In the genomic region with DNA sequence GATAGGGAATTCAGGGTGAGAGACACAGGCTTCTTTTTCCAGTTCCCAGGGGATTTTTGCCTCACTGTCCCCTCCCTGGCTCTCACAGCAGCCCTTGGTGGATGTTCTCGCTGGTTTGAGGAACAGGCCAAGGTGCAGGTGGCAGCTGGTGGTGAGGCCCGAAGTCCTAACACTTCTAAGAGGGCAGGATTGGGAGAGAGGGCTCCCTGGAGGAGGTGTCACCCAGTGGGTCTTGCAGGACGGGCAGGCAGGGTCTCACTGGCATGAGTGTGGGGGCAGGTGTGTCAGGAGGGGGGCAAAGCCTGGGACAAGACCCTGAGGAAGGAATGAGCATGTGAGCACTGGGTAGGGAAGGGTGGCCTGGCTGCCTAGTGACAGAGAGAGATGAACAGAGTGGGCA, we compare ENCODE assay signal across 11 cellular contexts. TPM values are rescaled to one million over a fixed set of nuclear protein-coding genes. Genes with fewer than 3 reads are reported as not detected.
DNase-seq lines count a peak whose midpoint lies in the region; ATAC-seq and TF ChIP-seq lines count a peak whose summit lies in the region.
"Had no signal": no experiment of that assay in that cellular context is flagged by ENCODE, and none has a peak within 500 bp of the region (broad histone marks: within the 10 kb centered on the region; RNA-seq: fewer than 3 reads in every experiment).

No MANE protein-coding gene starts in this region.

- H3K4me3 Mint-ChIP-seq in CD8-positive, alpha-beta T cell = peak overlapping the region; percentile 22
- H3K4me3 Mint-ChIP-seq in activated CD8-positive, alpha-beta T cell treated with anti-CD3 and anti-CD28 coated beads for 36 hours = peak overlapping the region; percentile 24
- H3K4me3 Mint-ChIP-seq in naive B cell = peak overlapping the region in 7 of 8 donors; percentile 15 to 89 (median 84)
- H3K4me3 Mint-ChIP-seq: H9 had no signal

- TF ChIP-seq POLR2A in erythroblast (IDR thresholded peaks at IDR 0.05; ENCODE audit: low read length) = no peak

- peak overlapping the region; percentile 82 for H3K27ac Mint-ChIP-seq in CD8-positive, alpha-beta T cell
- H3K27ac Mint-ChIP-seq in activated CD8-positive, alpha-beta T cell treated with anti-CD3 and anti-CD28 coated beads for 36 hours = peak overlapping the region; percentile 98
- peak overlapping the region; percentile 59 to 99 (median 97) for H3K27ac Mint-ChIP-seq in naive B cell

- no peaks in the 10 kb centered on the region for H3K27me3 Mint-ChIP-seq in CD8-positive, alpha-beta T cell (ENCODE audit: low read depth)
- no peaks in the 10 kb centered on the region for H3K27me3 Mint-ChIP-seq in activated CD8-positive, alpha-beta T cell treated with anti-CD3 and anti-CD28 coated beads for 36 hours
- no peaks in the 10 kb centered on the region for H3K27me3 Mint-ChIP-seq in naive B cell

- no peaks in the 10 kb centered on the region for H3K9me3 ChIP-seq in CD8-positive, alpha-beta T cell (ENCODE audit: low read length)

- intact Hi-C loops in CD8-positive, alpha-beta T cell (cut with DNase I, micrococcal nuclease) = no loop called here
- intact Hi-C loops in activated CD8-positive, alpha-beta T cell treated with anti-CD3 and anti-CD28 coated beads for 36 hours (cut with micrococcal nuclease) = no loop called here

- peaks cover 86% of the 10 kb centered on the region for H3K4me1 ChIP-seq in CD8-positive, alpha-beta T cell (ENCODE audit: insufficient read depth, low read length)

- no peak for TF ChIP-seq CTCF in CD8-positive, alpha-beta T cell (IDR thresholded peaks at IDR 0.05)
- no peak for TF ChIP-seq CTCF in activated CD8-positive, alpha-beta T cell treated with anti-CD3 and anti-CD28 coated beads for 36 hours (IDR thresholded peaks at IDR 0.05)

- peaks cover 67% of the 10 kb centered on the region for H3K36me3 Mint-ChIP-seq in CD8-positive, alpha-beta T cell
- peaks cover 69% of the 10 kb centered on the region for H3K36me3 Mint-ChIP-seq in activated CD8-positive, alpha-beta T cell treated with anti-CD3 and anti-CD28 coated beads for 36 hours (ENCODE audit: low read depth)
- peaks cover 6 to 9% of the 10 kb centered on the region in 2 donors for H3K36me3 Mint-ChIP-seq in naive B cell

- H3K4me1 Mint-ChIP-seq in CD8-positive, alpha-beta T cell (ENCODE audit: low read depth) = peaks cover 84% of the 10 kb centered on the region
- peaks cover 91% of the 10 kb centered on the region for H3K4me1 Mint-ChIP-seq in activated CD8-positive, alpha-beta T cell treated with anti-CD3 and anti-CD28 coated beads for 36 hours (ENCODE audit: low read depth)
- H3K4me1 Mint-ChIP-seq in naive B cell = peaks cover 55 to 88% (median 80%) of the 10 kb centered on the region in 3 donors

- POLR2A ChIA-PET in CD8-positive, alpha-beta T cell (lab: Charles Lee) = interaction anchor here (3.3 kb wide), 1 partner anchor 9 kb away, joined by 19 read pairs; a partner anchor contains a TSS
- POLR2A ChIA-PET in activated CD8-positive, alpha-beta T cell treated with anti-CD3 and anti-CD28 coated beads for 36 hours (lab: Charles Lee) = interaction anchor here (2.9 to 3.7 kb wide), 2 partner anchors 9 to 12 kb away, joined by 8 to 12 read pairs; a partner anchor contains a TSS

- no peak overlapping the region for H3K4me3 ChIP-seq in CD8-positive, alpha-beta T cell (ENCODE audit: low read depth, low read length)

- H3K27me3 ChIP-seq in CD8-positive, alpha-beta T cell (ENCODE audit: insufficient read depth, low read length) = no peaks in the 10 kb centered on the region

- H3K27ac ChIP-seq in CD8-positive, alpha-beta T cell (ENCODE audit: low read depth, low read length) = no peak overlapping the region

- H3K9me3 Mint-ChIP-seq in CD8-positive, alpha-beta T cell = no peaks in the 10 kb centered on the region
- H3K9me3 Mint-ChIP-seq in activated CD8-positive, alpha-beta T cell treated with anti-CD3 and anti-CD28 coated beads for 36 hours = no peaks in the 10 kb centered on the region
- H3K9me3 Mint-ChIP-seq in naive B cell = no peaks in the 10 kb centered on the region
- H3K9me3 Mint-ChIP-seq: H9 had no signal

- DNase-seq in 8988T (peak; percentile 7), naive B cell (no peak), erythroblast (lab: John Stamatoyannopoulos, UW) (no peak), DMS53 (lab: John Stamatoyannopoulos, UW) (no peak), NCI-H524 (lab: John Stamatoyannopoulos, UW) (no peak)
- DNase-seq in CD8-positive, alpha-beta T cell = peak in 1 of 7 experiments; percentile 8
- DNase-seq in activated CD8-positive, alpha-beta T cell treated with anti-CD3 and anti-CD28 coated beads for 36 hours = no peak
- DNase-seq: H9; KBM-7; stimulated activated CD4-positive, alpha-beta T cell treated with anti-CD3 and anti-CD28 coated beads, Interleukin-15, amount 100 ng/mL, for 24 hours had no signal

- no peak for ATAC-seq in CD8-positive, alpha-beta T cell
- ATAC-seq in activated CD8-positive, alpha-beta T cell treated with anti-CD3 and anti-CD28 coated beads for 36 hours = no peak
- ATAC-seq in naive B cell (ENCODE audit: low read depth in 2 of 2) (no peak), GM19452 (IDR thresholded peaks at IDR 0.05; ENCODE audit: unreplicated experiment) (no peak)

- CTCF ChIA-PET in CD8-positive, alpha-beta T cell (lab: Charles Lee) = interaction anchor here (0.8 to 0.9 kb wide), 2 partner anchors 13 to 50 kb away, joined by 4 read pairs; no protein-coding TSS in a partner anchor
- CTCF ChIA-PET in activated CD8-positive, alpha-beta T cell treated with anti-CD3 and anti-CD28 coated beads for 36 hours (lab: Charles Lee) = interaction anchor here (1.9 to 5.6 kb wide), 2 partner anchors 10 to 13 kb away, joined by 5 to 51 read pairs; no protein-coding TSS in a partner anchor

- H3K36me3 ChIP-seq in CD8-positive, alpha-beta T cell (ENCODE audit: insufficient read depth, low read length) = peaks cover 27% of the 10 kb centered on the region

RNA-seq across cellular contexts. Expression of a gene that starts 9.2 kb away (rescaled TPM):
- total RNA-seq in CD8-positive, alpha-beta T cell = 10 to 100 TPM; 15.9 to 17.2 TPM
- 10 to 100 TPM; 41.4 to 42.9 TPM for total RNA-seq in activated CD8-positive, alpha-beta T cell treated with anti-CD3 and anti-CD28 coated beads for 36 hours
- 10 to 100 TPM; 43.9 to 79.9 (median 52.5) TPM for polyA plus RNA-seq in naive B cell (ENCODE audit: low read depth in 6 of 6)

RNA-seq across cellular contexts. Expression of a gene that starts 58.6 kb away (rescaled TPM):
- total RNA-seq in CD8-positive, alpha-beta T cell = 1 to 10 TPM; 3.4 to 3.7 TPM
- under 1 TPM; 0.16 to 0.49 TPM for total RNA-seq in activated CD8-positive, alpha-beta T cell treated with anti-CD3 and anti-CD28 coated beads for 36 hours
- polyA plus RNA-seq in naive B cell (ENCODE audit: low read depth in 6 of 6) = under 1 TPM in 5 of 6 donors, not detected in 1; 0.08 to 0.90 (median 0.20) TPM
- total RNA-seq: H9 had no signal

Comparison
In these comparisons a context has a peak if more than half of its experiments do, and no peak if none do; other contexts are left out.
1. H3K4me3 Mint-ChIP-seq: peak in every context shown above with its lines; median percentile 84 in naive B cell; 24 in activated CD8-positive, alpha-beta T cell treated with anti-CD3 and anti-CD28 coated beads for 36 hours; 22 in CD8-positive, alpha-beta T cell.